Comparison of ENCODE assay signal across 1 cellular context in genomic region chr2:216343221-216343985, GRCh38.
TF ChIP-seq lines count a peak whose summit lies in the region.

No MANE protein-coding gene starts in this region.

TF ChIP-seq in IMR-90, 13 proteins besides CTCF, POLR2A, EP300 and RAD21:
- TF ChIP-seq MXI1 (IDR thresholded peaks at IDR 0.05; ENCODE audit: borderline replicate concordance, low read depth, low read length) (no peak), MAFK (IDR thresholded peaks at IDR 0.05; ENCODE audit: low read depth, low read length) (no peak), RFX5 (IDR thresholded peaks at IDR 0.05; ENCODE audit: low read depth, low read length) (no peak), ELK1 (IDR thresholded peaks at IDR 0.05; ENCODE audit: borderline replicate concordance, low read depth, low read length) (no peak), USF2 (IDR thresholded peaks at IDR 0.05; ENCODE audit: low read depth, low read length) (no peak), CEBPB (IDR thresholded peaks at IDR 0.05; ENCODE audit: low read depth, low read length) (no peak)
TF ChIP-seq in IMR-90: peak in this region for 0.
